13 cellular contexts compared by ENCODE assay signal in the genomic region with DNA sequence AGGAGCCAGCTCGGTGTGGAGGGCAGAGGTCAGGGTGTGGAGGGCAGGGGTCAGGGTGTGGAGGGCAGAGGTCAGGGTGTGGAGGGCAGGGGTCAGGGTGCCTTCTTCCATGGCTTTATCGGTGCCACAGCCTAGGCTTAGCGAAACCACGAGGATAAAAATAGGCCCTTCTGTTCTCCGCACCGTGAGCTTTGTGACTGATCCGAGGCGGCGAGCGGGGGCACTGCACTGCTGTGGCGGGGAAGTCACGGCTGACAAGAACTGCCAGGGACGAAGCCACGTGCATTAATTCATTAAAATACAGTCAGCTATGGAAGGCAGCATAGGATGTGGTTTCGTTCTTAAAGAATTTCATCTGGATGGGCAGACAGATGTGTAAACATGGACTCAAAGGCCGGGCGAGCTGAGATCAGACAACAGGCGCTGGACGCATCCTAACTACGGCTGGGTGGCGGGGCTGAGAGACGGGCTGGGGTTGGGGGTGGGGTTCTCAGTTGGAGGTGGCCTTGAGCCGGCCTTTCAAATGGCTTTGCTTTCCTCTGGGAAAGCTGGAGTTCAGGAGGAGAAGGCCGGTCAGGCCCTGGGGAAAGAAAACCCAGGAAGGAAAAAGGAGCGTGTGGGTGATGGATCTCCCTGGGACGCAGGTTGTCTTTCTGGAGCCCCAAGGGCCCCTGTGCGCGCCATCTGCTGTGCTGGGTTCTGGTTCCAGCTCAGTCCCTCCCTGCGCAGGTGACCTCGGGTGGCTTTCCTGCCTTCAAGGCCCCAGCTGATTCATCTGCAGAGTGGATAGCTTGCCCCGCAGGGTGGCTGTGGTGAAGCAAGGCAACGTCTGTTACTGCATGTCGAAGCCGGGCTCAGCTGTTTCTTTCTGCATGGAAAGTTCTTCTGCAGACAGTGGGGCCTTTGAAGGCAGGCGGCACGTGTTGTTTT. TPM values are rescaled to one million over a fixed set of nuclear protein-coding genes. Genes with fewer than 3 reads are reported as not detected.
DNase-seq lines count a peak whose midpoint lies in the region; ATAC-seq and TF ChIP-seq lines count a peak whose summit lies in the region.
"Had no signal": no experiment of that assay in that cellular context is flagged by ENCODE, and none has a peak within 500 bp of the region (broad histone marks: within the 10 kb centered on the region; RNA-seq: fewer than 3 reads in every experiment).

No MANE protein-coding gene starts in this region.

- TF ChIP-seq CTCF in H9 (conservative IDR thresholded peaks at IDR 0.05) (no peak), adrenal gland (IDR thresholded peaks at IDR 0.05) (peak in 1 of 6 experiments; percentile 6), BE2C (IDR thresholded peaks at IDR 0.05; ENCODE audit: low read depth, low read length) (no peak), GM13977 (IDR thresholded peaks at IDR 0.05; ENCODE audit: extremely low read depth, insufficient read depth, missing control alignments) (no peak)

- no peaks in the 10 kb centered on the region for H3K23me2 ChIP-seq in H9 (ENCODE audit: insufficient read length, low read depth, low read length, poor library complexity, severe bottlenecking)

- ATAC-seq in left lobe of liver (peak; percentile 31), GM21529 (IDR thresholded peaks at IDR 0.05; ENCODE audit: unreplicated experiment) (no peak)

- no peak overlapping the region for H3K27ac ChIP-seq in H9 (ENCODE audit: insufficient read length, low read depth, low read length)
- H3K27ac ChIP-seq in adrenal gland: peak overlapping the region; percentile 31 to 85 (median 79)
- H3K27ac ChIP-seq: parathyroid adenoma had no signal

- CTCF ChIA-PET in HEK293T (lab: Yijun Ruan, JAX): no interaction called here

- in situ Hi-C loops in GM13977 (cut with MboI; ENCODE audit: low pct_unique_long_range_greater_than_20kb, low sequenced_read_pairs, unreplicated experiment): no loop called here

- no peak overlapping the region for H3K4me2 ChIP-seq in H9 (ENCODE audit: insufficient read depth, insufficient read length, low read length)

- no peak overlapping the region for H3K4ac ChIP-seq in H9 (ENCODE audit: low read depth, low read length)

- H3K14ac ChIP-seq in H9 (ENCODE audit: insufficient read depth, low read length): no peak overlapping the region; the same call in 1 of the 2 replicates

- no peak overlapping the region for H2BK15ac ChIP-seq in H9 (ENCODE audit: low read depth, low read length)

- H3T11ph ChIP-seq in H9 (ENCODE audit: low read length): no peak overlapping the region

- no peak overlapping the region for H3K18ac ChIP-seq in H9 (ENCODE audit: insufficient read length, low read depth, low read length)

- no peak overlapping the region for H3K9ac ChIP-seq in H9 (ENCODE audit: extremely low read depth, insufficient read length, low read length)
- H3K9ac ChIP-seq: parathyroid adenoma had no signal

- no peak overlapping the region for H3K56ac ChIP-seq in H9 (ENCODE audit: insufficient read length, low read depth, low read length)

- peaks cover 10% of the 10 kb centered on the region for H3K27me3 Mint-ChIP-seq in H9 (ENCODE audit: low read depth)

- intact Hi-C loops in adrenal gland (cut with DNase I): no loop called here

- peak in 1 of 2 donors; percentile 59 for TF ChIP-seq POLR2A in adrenal gland (IDR thresholded peaks at IDR 0.05)

- no peak overlapping the region for H3K4me3 ChIP-seq in adrenal gland
- no peak overlapping the region for H3K4me3 ChIP-seq in BE2C (ENCODE audit: low read depth, low read length)
- H3K4me3 ChIP-seq: MG63 had no signal

- H3K36me3 ChIP-seq in adrenal gland (replicated peaks in 1 of 2): no peaks in the 10 kb centered on the region
- H3K36me3 ChIP-seq in BE2C: no peaks in the 10 kb centered on the region
- H3K36me3 ChIP-seq: MG63 had no signal

- H3K27me3 ChIP-seq in H9 (ENCODE audit: insufficient read depth, low read length) (no peaks in the 10 kb centered on the region), adrenal gland (no peaks in the 10 kb centered on the region), BE2C (no peaks in the 10 kb centered on the region)
- H3K27me3 ChIP-seq: MG63 had no signal

- DNase-seq in AG08396 (ENCODE audit: low spot score) (peak; percentile 63), H9 (peak; percentile 39), adrenal gland (peak; percentile 81 to 93 (median 90)), left lobe of liver (ENCODE audit: low spot score) (no peak), BE2C (no peak), GM13977 (ENCODE audit: low spot score) (no peak), HEK293T (ENCODE audit: extremely low spot score) (no peak)
- DNase-seq: activated B cell treated with CpG ODN at 0.5 μM for 24 hours; activated naive CD4-positive, alpha-beta T cell treated with anti-CD3 and anti-CD28 coated beads for 36 hours; MG63 had no signal

- no peaks in the 10 kb centered on the region for H3K79me2 ChIP-seq in H9 (ENCODE audit: insufficient read depth, low read length)
- H3K79me2 ChIP-seq: parathyroid adenoma had no signal

- no peaks in the 10 kb centered on the region for H3K79me1 ChIP-seq in H9 (ENCODE audit: insufficient read depth, low read depth, low read length, poor library complexity, severe bottlenecking)

- no peak overlapping the region for H2BK20ac ChIP-seq in H9 (ENCODE audit: low read depth, low read length, poor library complexity, severe bottlenecking)

- H3K36me3 Mint-ChIP-seq in H9 (ENCODE audit: insufficient read depth in 1 of 3, low read depth in 3 of 3): no peaks in the 10 kb centered on the region; a peak in 2 of 7 replicates

- no peak overlapping the region for H2BK5ac ChIP-seq in H9 (ENCODE audit: insufficient read length, low read length)

- H2BK12ac ChIP-seq in H9 (ENCODE audit: insufficient read length, low read depth, low read length): no peak overlapping the region

- POLR2A ChIA-PET in HEK293T (lab: Yijun Ruan, JAX): no interaction called here

- WGBS in H9 (ENCODE audit: extremely low coverage, insufficient read length, low lambda C conversion rate): no CpG with 5 or more reads among the region's 36 CpGs
- WGBS in adrenal gland, 4 donors: 28 to 53% (median 38%) methylated on average over 29 to 36 of the region's 36 CpGs

- no peak overlapping the region for H4K5ac ChIP-seq in H9 (ENCODE audit: insufficient read length, low read depth, low read length)

- H3K4me3 Mint-ChIP-seq in H9: no peak overlapping the region
- H3K4me3 Mint-ChIP-seq: activated B cell treated with CpG ODN at 0.5 μM for 24 hours; activated naive CD4-positive, alpha-beta T cell treated with anti-CD3 and anti-CD28 coated beads for 36 hours had no signal

- no peak overlapping the region; a peak in 2 of 7 replicates for H3K27ac Mint-ChIP-seq in H9
- H3K27ac Mint-ChIP-seq: activated B cell treated with CpG ODN at 0.5 μM for 24 hours; activated naive CD4-positive, alpha-beta T cell treated with anti-CD3 and anti-CD28 coated beads for 36 hours had no signal

- H3K4me1 ChIP-seq in H9 (ENCODE audit: insufficient read depth, low read length) (no peaks in the 10 kb centered on the region; the same call in 1 of the 2 replicates), adrenal gland (replicated peaks in 1 of 2) (peaks cover 19 to 37% of the 10 kb centered on the region in 2 donors), BE2C (peaks cover 3% of the 10 kb centered on the region)

- H4K20me1 ChIP-seq in H9 (ENCODE audit: control insufficient read depth, insufficient read depth, insufficient read length): no peaks in the 10 kb centered on the region

- H3K9me3 ChIP-seq in H9 (ENCODE audit: control insufficient read depth, low read depth, low read length) (no peaks in the 10 kb centered on the region), adrenal gland (replicated peaks in 1 of 3) (no peaks in the 10 kb centered on the region), BE2C (no peaks in the 10 kb centered on the region)
- H3K9me3 ChIP-seq: MG63 had no signal

- 0 out of 5 replicates have a peak, but pooled peaks cover 0 to 2% of the 10 kb centered on the region in 2 experiments for H3K9me3 Mint-ChIP-seq in H9
- H3K9me3 Mint-ChIP-seq: activated B cell treated with CpG ODN at 0.5 μM for 24 hours; activated naive CD4-positive, alpha-beta T cell treated with anti-CD3 and anti-CD28 coated beads for 36 hours had no signal

- peaks cover 24 to 31% of the 10 kb centered on the region in 2 experiments for H3K4me1 Mint-ChIP-seq in H9

- H2AFZ ChIP-seq in H9 (ENCODE audit: low read length): no peak overlapping the region
- H2AFZ ChIP-seq: parathyroid adenoma had no signal

- no peak overlapping the region for H2AK5ac ChIP-seq in H9 (ENCODE audit: insufficient read length, low read length)

- no peak overlapping the region for H2BK120ac ChIP-seq in H9 (ENCODE audit: low read depth, low read length, poor library complexity, severe bottlenecking)

- H4K8ac ChIP-seq in H9 (replicated peaks; ENCODE audit: insufficient read length, low read depth, low read length): no peak overlapping the region

- no peak overlapping the region for H3K23ac ChIP-seq in H9 (ENCODE audit: insufficient read length, low read depth, low read length)

- H4K91ac ChIP-seq in H9 (ENCODE audit: insufficient read length, low read depth, low read length): no peak overlapping the region

TF ChIP-seq in HEK293T, 16 proteins besides CTCF, POLR2A, EP300 and RAD21 (continues in another document):
- TF ChIP-seq FOXM1 (IDR thresholded peaks at IDR 0.05; ENCODE audit: borderline replicate concordance) (no peak), SP1 (IDR thresholded peaks at IDR 0.05) (no peak), NFRKB (IDR thresholded peaks at IDR 0.05) (no peak), ZNF384 (IDR thresholded peaks at IDR 0.05) (no peak), TARDBP (IDR thresholded peaks at IDR 0.05) (no peak), CTBP1 (IDR thresholded peaks at IDR 0.05; ENCODE audit: borderline replicate concordance) (no peak), FOXA1 (IDR thresholded peaks at IDR 0.05) (no peak), PKNOX1 (IDR thresholded peaks at IDR 0.05) (no peak)

RNA-seq across cellular contexts. Expression of gene ALLC, which starts 1.0 kb away (rescaled TPM):
- total RNA-seq in H9 (2021) (not detected in 2 replicates), adrenal gland (1 to 10 TPM in 1 of 8 donors, under 1 TPM in 2, not detected in 5; 0.47 to 1.0 (median 0.57) TPM), left lobe of liver (0.20 TPM)
- 1 to 10 TPM in 2 of 3 donors, under 1 TPM in 1; 0.07 to 7.9 (median 2.8) TPM for polyA plus RNA-seq in adrenal gland
- not detected for polyA plus RNA-seq in BE2C (2012; ENCODE audit: insufficient read depth, insufficient read length, low read depth)
- total RNA-seq: activated B cell treated with CpG ODN at 0.5 μM for 24 hours; activated naive CD4-positive, alpha-beta T cell treated with anti-CD3 and anti-CD28 coated beads for 36 hours; endothelial cell of umbilical vein had no signal
- polyA plus RNA-seq: endothelial cell of umbilical vein had no signal

RNA-seq across cellular contexts. Expression of gene DCDC2C, which starts 46.3 kb away (rescaled TPM):
- total RNA-seq in H9 (2021): not detected in 2 replicates
- total RNA-seq in adrenal gland: under 1 TPM in 2 of 8 donors, not detected in 6; 0.30 to 0.39 TPM
- 1 to 10 TPM in 1 of 3 donors, under 1 TPM in 2; 0.18 to 2.0 (median 0.71) TPM for polyA plus RNA-seq in adrenal gland
- not detected for total RNA-seq in left lobe of liver
- not detected for polyA plus RNA-seq in BE2C (2012; ENCODE audit: insufficient read depth, insufficient read length, low read depth)
- total RNA-seq: activated B cell treated with CpG ODN at 0.5 μM for 24 hours; activated naive CD4-positive, alpha-beta T cell treated with anti-CD3 and anti-CD28 coated beads for 36 hours; endothelial cell of umbilical vein had no signal
- polyA plus RNA-seq: endothelial cell of umbilical vein had no signal

Comparison
In these comparisons a context has a peak if more than half of its experiments do, and no peak if none do; other contexts are left out.
1. DNase-seq: peak in AG08396 (single experiment), H9 (single experiment) and adrenal gland (7 of 7); none in left lobe of liver (single experiment), BE2C (single experiment), GM13977 (single experiment) and HEK293T (single experiment).